8 cellular contexts compared by ENCODE assay signal in the genomic region with DNA sequence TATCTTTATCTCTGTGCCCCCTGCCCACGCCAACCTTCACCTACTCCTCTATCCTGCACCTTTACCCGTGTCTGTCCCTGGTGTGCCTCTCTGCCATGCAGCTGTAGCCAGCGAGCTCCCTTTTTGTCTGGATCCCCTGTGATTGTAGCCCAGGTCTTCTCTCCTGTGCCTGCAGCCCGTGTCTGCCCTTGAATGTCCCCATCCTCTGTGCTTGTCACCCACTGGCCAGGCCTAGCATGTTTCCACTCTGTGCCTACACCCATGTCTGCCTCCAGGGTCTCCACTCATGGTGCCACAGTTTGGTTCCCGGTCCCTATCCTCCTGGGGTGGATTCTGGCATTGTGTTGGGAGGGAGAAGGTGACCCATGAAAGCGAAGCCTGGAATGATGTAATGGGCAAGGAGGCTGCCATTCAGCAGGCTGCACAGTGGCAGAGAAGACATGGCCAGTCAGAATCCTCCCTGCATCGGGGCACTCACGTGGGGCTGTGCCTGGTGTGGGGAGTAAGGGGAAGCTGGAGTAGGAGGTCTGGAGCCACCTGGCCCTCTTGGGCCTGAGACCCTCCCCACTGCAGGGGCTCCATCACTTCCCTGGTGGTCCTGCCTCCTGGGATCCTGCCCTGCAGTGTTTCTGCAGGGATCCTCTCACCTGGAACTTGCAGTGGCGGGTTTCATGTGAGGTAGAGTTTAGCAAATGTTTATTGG.
A peak's percentile ranks its signal among the peaks of the same experiment; 100 is the strongest.
DNase-seq lines count a peak whose midpoint lies in the region; ATAC-seq, FAIRE-seq and TF ChIP-seq lines count a peak whose summit lies in the region.
"Not testable (repeated sequence)": the region's sequence is repeated elsewhere in the genome, so short reads cannot be mapped to it uniquely, and the experiment has no call there.

No MANE protein-coding gene starts in this region.

- H3K4me3 ChIP-seq in bronchial epithelial cell (ENCODE audit: low read depth, low read length); right atrium auricular region; testis: not testable (repeated sequence)

- H3K4me3 Mint-ChIP-seq in CD4-positive, alpha-beta T cell: peak overlapping the region; percentile 82
- H3K4me3 Mint-ChIP-seq in activated CD4-positive, alpha-beta T cell treated with anti-CD3 and anti-CD28 coated beads for 36 hours: peak overlapping the region; percentile 74

- FAIRE-seq in bronchial epithelial cell (lab: Jason Lieb, UNC): peak; percentile 43

- TF ChIP-seq CTCF in CD4-positive, alpha-beta T cell (IDR thresholded peaks at IDR 0.05); bronchial epithelial cell (IDR thresholded peaks at IDR 0.05; ENCODE audit: insufficient read depth, low read length, severe bottlenecking); right atrium auricular region (IDR thresholded peaks at IDR 0.05); testis (IDR thresholded peaks at IDR 0.05): not testable (repeated sequence)

- H3K27me3 Mint-ChIP-seq in CD4-positive, alpha-beta T cell; activated CD4-positive, alpha-beta T cell treated with anti-CD3 and anti-CD28 coated beads for 36 hours: not testable (repeated sequence)

- CTCF ChIA-PET in CD4-positive, alpha-beta T cell (lab: Charles Lee); activated CD4-positive, alpha-beta T cell treated with anti-CD3 and anti-CD28 coated beads for 36 hours (lab: Charles Lee): not testable (repeated sequence)

- intact Hi-C loops in CD4-positive, alpha-beta T cell (cut with DNase I, micrococcal nuclease); activated CD4-positive, alpha-beta T cell treated with anti-CD3 and anti-CD28 coated beads for 36 hours (cut with DNase I, micrococcal nuclease); posterior vena cava (cut with DNase I); testis (cut with DNase I; ENCODE audit: low total_unique reads): not testable (repeated sequence)

- H3K4me1 ChIP-seq in right atrium auricular region, testis: not testable (repeated sequence)

- H3K27me3 ChIP-seq in CD4-positive, alpha-beta T cell (ENCODE audit: control insufficient read depth, insufficient read depth, low read length); bronchial epithelial cell (ENCODE audit: control insufficient read depth, insufficient read depth, low read length); right atrium auricular region; testis: not testable (repeated sequence)

- H3K4me1 Mint-ChIP-seq in CD4-positive, alpha-beta T cell (ENCODE audit: low read depth); activated CD4-positive, alpha-beta T cell treated with anti-CD3 and anti-CD28 coated beads for 36 hours: not testable (repeated sequence)

- DNase-seq in CD4-positive, alpha-beta T cell; activated CD4-positive, alpha-beta T cell treated with anti-CD3 and anti-CD28 coated beads for 36 hours; bronchial epithelial cell (ENCODE audit: low read depth): not testable (repeated sequence)
- DNase-seq in right atrium auricular region (ENCODE audit: low spot score) (peak; percentile 2), left lobe of liver (ENCODE audit: low spot score) (peak; percentile 38), posterior vena cava (ENCODE audit: low spot score) (peak; percentile 35), testis (peak; percentile 10), ureter (ENCODE audit: low spot score) (peak; percentile 37)

- WGBS in testis, 2 donors: 74% methylated on average over 5 to 9 of the region's 9 CpGs

- ATAC-seq in CD4-positive, alpha-beta T cell (ENCODE audit: poor library complexity); left lobe of liver: not testable (repeated sequence)
- ATAC-seq in activated CD4-positive, alpha-beta T cell treated with anti-CD3 and anti-CD28 coated beads for 36 hours: peak; percentile 26

- H3K27ac Mint-ChIP-seq in CD4-positive, alpha-beta T cell; activated CD4-positive, alpha-beta T cell treated with anti-CD3 and anti-CD28 coated beads for 36 hours: not testable (repeated sequence)

- POLR2A ChIA-PET in CD4-positive, alpha-beta T cell (lab: Charles Lee); activated CD4-positive, alpha-beta T cell treated with anti-CD3 and anti-CD28 coated beads for 36 hours (lab: Charles Lee): not testable (repeated sequence)

- not testable (repeated sequence) for H3K36me3 Mint-ChIP-seq in CD4-positive, alpha-beta T cell (ENCODE audit: low read depth); activated CD4-positive, alpha-beta T cell treated with anti-CD3 and anti-CD28 coated beads for 36 hours (ENCODE audit: low read depth)

- not testable (repeated sequence) for H3K36me3 ChIP-seq in bronchial epithelial cell (ENCODE audit: control insufficient read depth, insufficient read depth, low read length); right atrium auricular region; testis (ENCODE audit: low read depth, missing control alignments)

- not testable (repeated sequence) for H3K27ac ChIP-seq in CD4-positive, alpha-beta T cell (ENCODE audit: low read depth, low read length); right atrium auricular region; testis

- not testable (repeated sequence) for H3K9me3 Mint-ChIP-seq in CD4-positive, alpha-beta T cell; activated CD4-positive, alpha-beta T cell treated with anti-CD3 and anti-CD28 coated beads for 36 hours (ENCODE audit: low read depth)

- not testable (repeated sequence) for H3K9me3 ChIP-seq in CD4-positive, alpha-beta T cell (ENCODE audit: control insufficient read depth, low read length); right atrium auricular region; testis

- not testable (repeated sequence) for TF ChIP-seq POLR2A in testis (IDR thresholded peaks at IDR 0.05)
